24 cellular contexts compared by ENCODE assay signal in genomic region chr7:149188213-149188612, GRCh38.
"Had no signal": no experiment of that assay in that cellular context is flagged by ENCODE, and none has a peak within 500 bp of the region (broad histone marks: within the 10 kb centered on the region; RNA-seq: fewer than 3 reads in every experiment).

No MANE protein-coding gene starts in this region.

- ATAC-seq: esophagus mucosa, heart right ventricle, natural killer cell, right lobe of liver had no signal

- H3K79me2 ChIP-seq: parathyroid adenoma had no signal

- H3K9me3 ChIP-seq: heart right ventricle, prostate gland, right lobe of liver, spleen, stomach, thoracic aorta, transverse colon had no signal

- FAIRE-seq: frontal cortex, islet of Langerhans had no signal

- DNase-seq: cortex of kidney; dorsolateral prefrontal cortex; effector CD8-positive, alpha-beta T cell; heart right ventricle; hypothalamus; kidney glomerular epithelial cell; mammary epithelial cell; natural killer cell; occipital lobe; right lobe of liver; stimulated activated CD4-positive, alpha-beta T cell treated with anti-CD3 and anti-CD28 coated beads, Interleukin-15, amount 100 ng/mL, for 24 hours; stimulated activated CD4-positive, alpha-beta T cell treated with anti-CD3 and anti-CD28 coated beads, Interleukin-1b, Interleukin-23, amount 100 ng/mL, for 48 hours; stimulated activated CD4-positive, alpha-beta T cell treated with anti-CD3 and anti-CD28 coated beads, Interleukin-4, amount 100 ng/mL, for 4 hours; stimulated activated naive CD4-positive, alpha-beta T cell; stomach; substantia nigra; transverse colon had no signal

- H3K27ac ChIP-seq: dorsolateral prefrontal cortex, heart right ventricle, parathyroid adenoma, prostate gland, right lobe of liver, spleen, stomach, thoracic aorta, transverse colon had no signal

- H3K27me3 ChIP-seq: dorsolateral prefrontal cortex, right lobe of liver, spleen, stomach, transverse colon had no signal

- H3K36me3 ChIP-seq: heart right ventricle, prostate gland, right lobe of liver, spleen, stomach, thoracic aorta, transverse colon had no signal

- H3K9ac ChIP-seq: parathyroid adenoma had no signal

- H2AFZ ChIP-seq: parathyroid adenoma had no signal

- H3K4me1 ChIP-seq: heart right ventricle, parathyroid adenoma, prostate gland, right lobe of liver had no signal

- H3K4me3 ChIP-seq: dorsolateral prefrontal cortex, heart right ventricle, prostate gland, right lobe of liver, spleen, stomach, thoracic aorta, transverse colon had no signal
